Comparison of ENCODE assay signal across 8 cellular contexts in genomic region chr7:40680657-40681056, GRCh38.
DNase-seq lines count a peak whose midpoint lies in the region; ATAC-seq and TF ChIP-seq lines count a peak whose summit lies in the region.

No MANE protein-coding gene starts in this region.

- H3K36me3 Mint-ChIP-seq in activated naive CD4-positive, alpha-beta T cell treated with anti-CD3 and anti-CD28 coated beads, Interleukin-2, amount 50 U/mL, for 72 hours, result no peaks in the 10 kb centered on the region
- no peaks in the 10 kb centered on the region for H3K36me3 Mint-ChIP-seq in activated naive CD4-positive, alpha-beta T cell treated with anti-CD3 and anti-CD28 coated beads, Interleukin-2, amount 10 ng/mL, durations not matched to agents 7 days and 5 days

- no peaks in the 10 kb centered on the region for H3K36me3 ChIP-seq in gastrocnemius medialis

- H3K27me3 Mint-ChIP-seq in activated naive CD4-positive, alpha-beta T cell treated with anti-CD3 and anti-CD28 coated beads, Interleukin-2, amount 10 ng/mL, durations not matched to agents 7 days and 5 days, result peaks cover 4% of the 10 kb centered on the region

- CTCF ChIA-PET in activated naive CD4-positive, alpha-beta T cell treated with anti-CD3 and anti-CD28 coated beads, Interleukin-2, amount 10 ng/mL, durations not matched to agents 7 days and 5 days (lab: Charles Lee), result no interaction called here

- no peaks in the 10 kb centered on the region for H3K9me3 Mint-ChIP-seq in activated naive CD4-positive, alpha-beta T cell treated with anti-CD3 and anti-CD28 coated beads, Interleukin-2, amount 50 U/mL, for 72 hours
- H3K9me3 Mint-ChIP-seq in activated naive CD4-positive, alpha-beta T cell treated with anti-CD3 and anti-CD28 coated beads, Interleukin-2, amount 10 ng/mL, durations not matched to agents 7 days and 5 days, result no peaks in the 10 kb centered on the region

- no peaks in the 10 kb centered on the region for H3K27me3 ChIP-seq in gastrocnemius medialis

- no peaks in the 10 kb centered on the region for H3K9me3 ChIP-seq in gastrocnemius medialis

- H3K4me1 Mint-ChIP-seq in activated naive CD4-positive, alpha-beta T cell treated with anti-CD3 and anti-CD28 coated beads, Interleukin-2, amount 10 ng/mL, durations not matched to agents 7 days and 5 days, result no peaks in the 10 kb centered on the region

- intact Hi-C loops in gastrocnemius medialis (cut with DNase I; ENCODE audit: low total_unique reads), result no loop called here

- TF ChIP-seq CTCF in foreskin fibroblast (IDR thresholded peaks at IDR 0.05; ENCODE audit: low read depth, low read length) (peak; percentile 25), gastrocnemius medialis (IDR thresholded peaks at IDR 0.05 in 4 of 5, conservative IDR thresholded peaks at IDR 0.05 in 1 of 5) (peak in 1 of 5 experiments; percentile 21)

- no peaks in the 10 kb centered on the region for H3K4me1 ChIP-seq in gastrocnemius medialis

- in situ Hi-C loops in gastrocnemius medialis (cut with MboI; ENCODE audit: low sequenced_read_pairs in 4 of 4), result no loop called here

- DNase-seq in activated naive CD4-positive, alpha-beta T cell treated with anti-CD3 and anti-CD28 coated beads, Interleukin-2, amount 50 U/mL, for 72 hours (ENCODE audit: low spot score in 2 of 2), result no peak
- no peak for DNase-seq in activated naive CD4-positive, alpha-beta T cell treated with anti-CD3 and anti-CD28 coated beads, Interleukin-2, amount 10 ng/mL, durations not matched to agents 7 days and 5 days
- peak; percentile 5 for DNase-seq in NCI-H2171 treated with DMSO at 0.1 percent for 48 hours (lab: John Stamatoyannopoulos, UW)
- peak in 1 of 2 donors; percentile 24 for DNase-seq in foreskin fibroblast
- no peak for DNase-seq in SHP77 treated with DMSO at 0.1 percent for 48 hours (lab: John Stamatoyannopoulos, UW)
- DNase-seq in stimulated activated CD4-positive, alpha-beta T cell treated with anti-CD3 and anti-CD28 coated beads, Interleukin-2, amount 100 ng/mL, for 48 hours, result no peak
- DNase-seq in gastrocnemius medialis, result no peak

- H3K27ac Mint-ChIP-seq in activated naive CD4-positive, alpha-beta T cell treated with anti-CD3 and anti-CD28 coated beads, Interleukin-2, amount 50 U/mL, for 72 hours, result no peak overlapping the region
- H3K27ac Mint-ChIP-seq in activated naive CD4-positive, alpha-beta T cell treated with anti-CD3 and anti-CD28 coated beads, Interleukin-2, amount 10 ng/mL, durations not matched to agents 7 days and 5 days, result no peak overlapping the region

- H3K4me3 Mint-ChIP-seq in activated naive CD4-positive, alpha-beta T cell treated with anti-CD3 and anti-CD28 coated beads, Interleukin-2, amount 10 ng/mL, durations not matched to agents 7 days and 5 days, result no peak overlapping the region

- H3K4me3 ChIP-seq in foreskin fibroblast (ENCODE audit: low read depth in 1 of 2, low read length in 2 of 2) (no peak overlapping the region), gastrocnemius medialis (no peak overlapping the region)

- ATAC-seq in activated naive CD4-positive, alpha-beta T cell treated with anti-CD3 and anti-CD28 coated beads, Interleukin-2, amount 50 U/mL, for 72 hours, result peak; percentile 52 to 64
- ATAC-seq in HG02571 (IDR thresholded peaks at IDR 0.05; ENCODE audit: unreplicated experiment), result peak; percentile 82
- ATAC-seq in gastrocnemius medialis, result no peak

- no peak for TF ChIP-seq POLR2A in gastrocnemius medialis (IDR thresholded peaks at IDR 0.05)

- H3K27ac ChIP-seq in gastrocnemius medialis, result no peak overlapping the region

Comparison
In these comparisons a context has a peak if more than half of its experiments do, and no peak if none do; other contexts are left out.
1. ATAC-seq: peak in activated naive CD4-positive, alpha-beta T cell treated with anti-CD3 and anti-CD28 coated beads, Interleukin-2, amount 50 U/mL, for 72 hours (2 of 2) and HG02571 (single experiment); none in gastrocnemius medialis (0 of 2).